In the genomic region with DNA sequence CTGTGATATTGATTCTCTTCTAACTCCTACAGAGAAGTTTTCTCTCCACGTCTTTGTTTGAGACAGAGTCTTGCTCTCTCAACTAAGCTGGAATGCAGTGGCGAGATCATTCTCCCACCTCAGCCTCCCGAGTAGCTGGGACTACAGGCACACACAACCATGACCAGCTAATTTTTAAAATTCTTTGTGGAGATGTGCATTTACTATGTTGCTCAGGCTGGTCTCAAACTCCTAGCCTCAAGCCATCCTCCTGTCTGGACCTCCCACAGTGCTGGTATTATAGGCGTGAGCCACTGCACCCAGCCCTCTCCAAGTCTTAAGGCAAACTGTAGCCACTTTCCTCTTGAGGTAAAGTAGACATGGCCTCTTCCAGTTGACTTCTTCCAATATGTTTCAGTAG, we compare ENCODE assay signal across 39 cellular contexts.
"Had no signal": no experiment of that assay in that cellular context is flagged by ENCODE, and none has a peak within 500 bp of the region (broad histone marks: within the 10 kb centered on the region; RNA-seq: fewer than 3 reads in every experiment).

No MANE protein-coding gene starts in this region.

- H3K4me2 ChIP-seq: KMS-11 had no signal

- H3K36me3 ChIP-seq: adrenal gland, brain microvascular endothelial cell, cardiac muscle cell, Peyer's patch had no signal

- H3K27ac Mint-ChIP-seq: activated B cell treated with CpG ODN at 0.5 μM for 24 hours; activated CD4-positive, alpha-beta memory T cell treated with anti-CD3 and anti-CD28 coated beads for 36 hours; activated naive CD4-positive, alpha-beta T cell treated with anti-CD3 and anti-CD28 coated beads for 36 hours; activated naive CD4-positive, alpha-beta T cell treated with anti-CD3 and anti-CD28 coated beads, Interleukin-2, amount 50 U/mL, for 72 hours; activated T-helper 1 cell treated with anti-CD3 and anti-CD28 coated beads, Interleukin-12 subunit alpha, Interleukin-12 subunit beta, Interleukin-2, Interleukin-4 antibody, amounts not matched to agents 30 ng/mL and 10 ng/mL and 1 ng/mL, durations not matched to agents 14 hours and 24 hours and 36 hours had no signal

- H3K27me3 ChIP-seq: adrenal gland, brain microvascular endothelial cell, cardiac muscle cell, Peyer's patch had no signal

- ATAC-seq: activated naive CD4-positive, alpha-beta T cell treated with anti-CD3 and anti-CD28 coated beads, Interleukin-2, amount 50 U/mL, for 72 hours; activated T-cell treated with anti-CD3 and anti-CD28 coated beads, Interleukin-2, amount 50 U/mL, for 4 hours; PC-3; SK-N-SH treated with all-trans-retinoic acid at 6 μM for 48 hours had no signal

- H3K27ac ChIP-seq: adrenal gland, brain microvascular endothelial cell, cardiac muscle cell, KMS-11, Peyer's patch, VCaP had no signal

- H3K9me3 ChIP-seq: adrenal gland had no signal

- H3K9ac ChIP-seq: KMS-11 had no signal

- H3K36me3 Mint-ChIP-seq: activated CD4-positive, alpha-beta memory T cell treated with anti-CD3 and anti-CD28 coated beads for 36 hours; activated naive CD4-positive, alpha-beta T cell treated with anti-CD3 and anti-CD28 coated beads, Interleukin-2, amount 50 U/mL, for 72 hours had no signal

- H3K4me1 ChIP-seq: adrenal gland had no signal

- H3K27me3 Mint-ChIP-seq: activated B cell treated with CpG ODN at 0.5 μM for 24 hours; activated CD4-positive, alpha-beta memory T cell treated with anti-CD3 and anti-CD28 coated beads for 36 hours; central memory CD8-positive, alpha-beta T cell had no signal

- H3K4me3 Mint-ChIP-seq: activated B cell treated with CpG ODN at 0.5 μM for 24 hours; activated CD4-positive, alpha-beta memory T cell treated with anti-CD3 and anti-CD28 coated beads for 36 hours; activated naive CD4-positive, alpha-beta T cell treated with anti-CD3 and anti-CD28 coated beads for 36 hours; activated T-cell treated with anti-CD3 and anti-CD28 coated beads, Interleukin-2, amount 50 U/mL, for 4 hours; activated T-helper 1 cell treated with anti-CD3 and anti-CD28 coated beads, Interleukin-12 subunit alpha, Interleukin-12 subunit beta, Interleukin-2, Interleukin-4 antibody, amounts not matched to agents 30 ng/mL and 10 ng/mL and 1 ng/mL, durations not matched to agents 14 hours and 24 hours and 36 hours; central memory CD8-positive, alpha-beta T cell had no signal

- H3K4me3 ChIP-seq: adrenal gland, cardiac muscle cell, Peyer's patch had no signal

- DNase-seq: activated B cell treated with CpG ODN at 0.5 μM for 24 hours; activated CD4-positive, alpha-beta memory T cell treated with anti-CD3 and anti-CD28 coated beads for 36 hours; activated CD4-positive, alpha-beta T cell treated with anti-CD3 and anti-CD28 coated beads for 4 hours; activated CD4-positive, alpha-beta T cell treated with anti-CD3 and anti-CD28 coated beads, Interleukin-2, amount 50 U/mL, for 1 hour; activated CD4-positive, CD25-positive, alpha-beta regulatory T cell treated with anti-CD3 and anti-CD28 coated beads, Interleukin-2, amount 50 U/mL, for 72 hours; activated CD8-positive, alpha-beta memory T cell treated with anti-CD3 and anti-CD28 coated beads, Interleukin-2, amount 50 U/mL, for 4 hours; activated gamma-delta T cell treated with Interleukin-2 at 50 U/mL for 16 hours; activated naive CD4-positive, alpha-beta T cell treated with anti-CD3 and anti-CD28 coated beads for 36 hours; activated T-cell treated with anti-CD3 and anti-CD28 coated beads for 4 hours; activated T-cell treated with anti-CD3 and anti-CD28 coated beads, Interleukin-2, amount 50 U/mL, for 4 hours; adrenal gland; brain microvascular endothelial cell; MM.1S; MV-4-11; NCI-H1092; NCI-H1417; NCI-H146; NCI-H187; NCI-H2029 treated with DMSO at 0.1 percent for 48 hours; NCI-H226; NCI-H446 treated with DMSO at 0.1 percent for 48 hours; NCI-H524; NCI-H69; NCI-H82; PC-3; Peyer's patch; RPMI8226; SHP77 treated with DMSO at 0.1 percent for 48 hours; SW 1271; T-helper 1 cell; T-helper 2 cell; T-helper 9 cell had no signal
